In the genomic region with DNA sequence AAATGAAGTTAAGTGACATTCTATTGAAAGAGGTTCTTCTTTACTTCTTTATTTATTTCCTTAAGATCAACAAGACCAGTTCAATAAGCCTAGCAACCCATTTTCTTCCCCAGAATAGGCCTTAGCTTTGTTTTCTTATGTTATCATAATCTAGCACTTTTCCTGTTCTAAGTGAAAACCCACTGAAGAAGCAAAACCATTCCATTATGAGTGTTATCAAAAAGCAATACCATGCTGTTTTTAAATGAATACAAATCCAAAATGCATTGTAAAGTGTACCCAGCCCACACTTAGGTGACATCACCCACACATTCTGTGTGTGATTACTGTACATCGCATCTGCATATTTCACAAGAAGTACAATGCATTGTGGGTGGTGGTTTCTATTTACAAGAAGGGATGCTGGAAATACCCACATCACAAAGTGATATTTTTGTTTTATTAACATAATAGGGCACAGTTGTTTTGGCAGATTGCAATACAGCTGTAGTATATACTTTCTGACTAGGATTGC, we compare ENCODE assay signal across 15 cellular contexts.
A peak's percentile ranks its signal among the peaks of the same experiment; 100 is the strongest.
DNase-seq lines count a peak whose midpoint lies in the region; ATAC-seq, FAIRE-seq and TF ChIP-seq lines count a peak whose summit lies in the region.
"Had no signal": no experiment of that assay in that cellular context is flagged by ENCODE, and none has a peak within 500 bp of the region (broad histone marks: within the 10 kb centered on the region; RNA-seq: fewer than 3 reads in every experiment).

No MANE protein-coding gene starts in this region.

- CTCF ChIA-PET in GM12878 (lab: Yijun Ruan, JAX) = interaction anchor here (0.8 to 5.2 kb wide), 16 partner anchors 11 to 1816 kb away, joined by 3 to 89 read pairs (median 5); no protein-coding TSS in a partner anchor

- TF ChIP-seq RAD21 in GM12878 (IDR thresholded peaks at IDR 0.05; ENCODE audit: insufficient read depth, low read depth, low read length) = no peak

- H3K9me2 ChIP-seq in Karpas-422 (replicated peaks; ENCODE audit: insufficient read depth, low read length) = no peaks in the 10 kb centered on the region

- WGBS in GM12878 (ENCODE audit: insufficient coverage, insufficient replicate concordance, low lambda C conversion rate, missing lambda C conversion rate) = 0% methylated on average over 1 of the region's 1 CpG

- RAD21 ChIA-PET in GM12878 (lab: Charles Lee; ENCODE audit: unreplicated experiment) = interaction anchor here (0.6 to 4.7 kb wide), 10 partner anchors 9 to 1816 kb away, joined by 3 to 91 read pairs (median 4); no protein-coding TSS in a partner anchor

- peak; percentile 1 to 16 for DNase-seq in activated T-cell treated with anti-CD3 and anti-CD28 coated beads, Interleukin-2, amount 50 U/mL, for 72 hours
- no peak for DNase-seq in activated T-cell treated with anti-CD3 and anti-CD28 coated beads, Interleukin-2, amount 50 U/mL, for 1 hour
- DNase-seq in GM12878 (ENCODE audit: low read depth, low spot score) (no peak), NCI-H2196 (lab: John Stamatoyannopoulos, UW; ENCODE audit: unreplicated experiment) (no peak), Peyer's patch (no peak), Karpas-422 (no peak)
- no peak for DNase-seq in stimulated activated naive B cell treated with anti-CD40 and anti-IgM and Interleukin-4, amounts not matched to agents 10 μg/mL and 1 μg/mL and 100 μg/mL, for 72 hours
- DNase-seq: activated CD4-positive, CD25-positive, alpha-beta regulatory T cell; activated gamma-delta T cell treated with Interleukin-2 at 50 U/mL for 16 hours; immature natural killer cell; NCI-H187 treated with DMSO at 0.1 percent for 48 hours; stimulated activated naive CD4-positive, alpha-beta T cell had no signal

- peaks cover 13% of the 10 kb centered on the region for H3K4me1 Mint-ChIP-seq in activated T-cell treated with anti-CD3 and anti-CD28 coated beads, Interleukin-2, amount 50 U/mL, for 72 hours (ENCODE audit: low read depth)
- H3K4me1 Mint-ChIP-seq in stimulated activated naive B cell treated with anti-CD40 and anti-IgM and Interleukin-4, amounts not matched to agents 10 μg/mL and 1 μg/mL and 100 μg/mL, for 72 hours = peaks cover 0 to 2% of the 10 kb centered on the region in 2 donors
- H3K4me1 Mint-ChIP-seq: immature natural killer cell had no signal

- no peaks in the 10 kb centered on the region for H3K9me3 Mint-ChIP-seq in activated T-cell treated with anti-CD3 and anti-CD28 coated beads, Interleukin-2, amount 50 U/mL, for 72 hours
- no peaks in the 10 kb centered on the region for H3K9me3 Mint-ChIP-seq in stimulated activated naive B cell treated with anti-CD40 and anti-IgM and Interleukin-4, amounts not matched to agents 10 μg/mL and 1 μg/mL and 100 μg/mL, for 72 hours
- H3K9me3 Mint-ChIP-seq: immature natural killer cell had no signal

- H3K27ac Mint-ChIP-seq in activated T-cell treated with anti-CD3 and anti-CD28 coated beads, Interleukin-2, amount 50 U/mL, for 72 hours = peak overlapping the region; percentile 74
- no peak overlapping the region for H3K27ac Mint-ChIP-seq in stimulated activated naive B cell treated with anti-CD40 and anti-IgM and Interleukin-4, amounts not matched to agents 10 μg/mL and 1 μg/mL and 100 μg/mL, for 72 hours
- H3K27ac Mint-ChIP-seq: immature natural killer cell, progenitor cell of endocrine pancreas had no signal

- no peak overlapping the region for H2AFZ ChIP-seq in GM12878 (ENCODE audit: control insufficient read depth, low read depth, low read length)
- H2AFZ ChIP-seq in Karpas-422 (ENCODE audit: low read length) = no peak overlapping the region

- intact Hi-C loops in GM12878 (cut with micrococcal nuclease; ENCODE audit: unreplicated experiment) = loop anchor here (1.0 to 10.0 kb wide), 6 partner anchors 259 to 1817 kb away; a partner anchor contains a TSS

- H3K36me3 Mint-ChIP-seq in activated T-cell treated with anti-CD3 and anti-CD28 coated beads, Interleukin-2, amount 50 U/mL, for 72 hours (ENCODE audit: insufficient read depth in 2 of 2) = no peaks in the 10 kb centered on the region
- H3K36me3 Mint-ChIP-seq in stimulated activated naive B cell treated with anti-CD40 and anti-IgM and Interleukin-4, amounts not matched to agents 10 μg/mL and 1 μg/mL and 100 μg/mL, for 72 hours = no peaks in the 10 kb centered on the region
- H3K36me3 Mint-ChIP-seq: immature natural killer cell had no signal

- no peaks in the 10 kb centered on the region for H3K27me3 ChIP-seq in GM12878 (replicated peaks in 1 of 2; ENCODE audit: control insufficient read depth in 2 of 2, insufficient read depth in 2 of 2, low read length in 1 of 2)
- H3K27me3 ChIP-seq in Peyer's patch = no peaks in the 10 kb centered on the region
- H3K27me3 ChIP-seq in Karpas-422 (ENCODE audit: low read length) = no peaks in the 10 kb centered on the region
- H3K27me3 ChIP-seq: SJCRH30 had no signal

- peak; percentile 86 to 96 for ATAC-seq in activated T-cell treated with anti-CD3 and anti-CD28 coated beads, Interleukin-2, amount 50 U/mL, for 72 hours (replicated peaks in 1 of 2)
- ATAC-seq in HG03439 (IDR thresholded peaks at IDR 0.05; ENCODE audit: unreplicated experiment) (peak; percentile 72), GM12878 (peak; percentile 78)
- ATAC-seq in stimulated activated naive B cell treated with anti-CD40 and anti-IgM and Interleukin-4, amounts not matched to agents 10 μg/mL and 1 μg/mL and 100 μg/mL, for 72 hours (replicated peaks) = peak; percentile 60 to 63

- SMC1A ChIA-PET in GM12878 (lab: Charles Lee; ENCODE audit: uncharacterized antibody, unreplicated experiment) = interaction anchor here (0.8 to 5.6 kb wide), 9 partner anchors 22 to 1815 kb away, joined by 3 to 69 read pairs (median 4); no protein-coding TSS in a partner anchor

- H3K27me3 Mint-ChIP-seq in activated T-cell treated with anti-CD3 and anti-CD28 coated beads, Interleukin-2, amount 50 U/mL, for 72 hours (ENCODE audit: low read depth) = no peaks in the 10 kb centered on the region
- H3K27me3 Mint-ChIP-seq in stimulated activated naive B cell treated with anti-CD40 and anti-IgM and Interleukin-4, amounts not matched to agents 10 μg/mL and 1 μg/mL and 100 μg/mL, for 72 hours = no peaks in the 10 kb centered on the region
- H3K27me3 Mint-ChIP-seq: progenitor cell of endocrine pancreas had no signal

- H3K9me3 ChIP-seq in GM12878 (replicated peaks; ENCODE audit: control insufficient read depth, insufficient read depth, low read length) (no peaks in the 10 kb centered on the region), Peyer's patch (no peaks in the 10 kb centered on the region), Karpas-422 (ENCODE audit: low read length) (no peaks in the 10 kb centered on the region)
- H3K9me3 ChIP-seq: SJCRH30 had no signal

- POLR2A ChIA-PET in GM12878 (lab: Charles Lee) = interaction anchor here (0.6 to 1.4 kb wide), 3 partner anchors 160 to 1211 kb away, joined by 3 to 4 read pairs (median 3); no protein-coding TSS in a partner anchor

- FAIRE-seq in GM12878 (lab: Jason Lieb, UNC) = no peak

- no peaks in the 10 kb centered on the region for H4K20me1 ChIP-seq in GM12878 (ENCODE audit: control insufficient read depth, insufficient read depth)
- no peaks in the 10 kb centered on the region for H4K20me1 ChIP-seq in Karpas-422 (ENCODE audit: insufficient read depth, low read depth, low read length)

- H3K4me2 ChIP-seq in GM12878 (ENCODE audit: control insufficient read depth, insufficient read depth) = no peak overlapping the region
- no peak overlapping the region for H3K4me2 ChIP-seq in Karpas-422 (ENCODE audit: low read depth, low read length, poor library complexity, severe bottlenecking)

- H3K4me3 ChIP-seq in GM12878 (no peak overlapping the region), Peyer's patch (no peak overlapping the region), Karpas-422 (ENCODE audit: low read length) (no peak overlapping the region)
- H3K4me3 ChIP-seq: SJCRH30 had no signal

- H3K4me3 Mint-ChIP-seq in activated T-cell treated with anti-CD3 and anti-CD28 coated beads, Interleukin-2, amount 50 U/mL, for 72 hours = peak overlapping the region in 1 of 2 donors; percentile 76
- no peak overlapping the region for H3K4me3 Mint-ChIP-seq in stimulated activated naive B cell treated with anti-CD40 and anti-IgM and Interleukin-4, amounts not matched to agents 10 μg/mL and 1 μg/mL and 100 μg/mL, for 72 hours
- H3K4me3 Mint-ChIP-seq: immature natural killer cell had no signal

- TF ChIP-seq POLR2A in GM12878 (IDR thresholded peaks at IDR 0.05; ENCODE audit: low read depth, low read length) (no peak), Peyer's patch (IDR thresholded peaks at IDR 0.05) (no peak)

- H3K27ac ChIP-seq in GM12878 (ENCODE audit: control insufficient read depth, insufficient read depth) = no peak overlapping the region
- H3K27ac ChIP-seq in Peyer's patch = no peak overlapping the region
- no peak overlapping the region for H3K27ac ChIP-seq in Karpas-422 (ENCODE audit: low read length)
- H3K27ac ChIP-seq: SJCRH30 had no signal

- H3K79me2 ChIP-seq in GM12878 (ENCODE audit: control insufficient read depth, insufficient read depth, low read length) = no peaks in the 10 kb centered on the region
- no peaks in the 10 kb centered on the region for H3K79me2 ChIP-seq in Karpas-422 (ENCODE audit: low read length)

- in situ Hi-C loops in GM12878 (cut with MboI) = loop anchor here (10.0 to 25.0 kb wide), 2 partner anchors 1209 to 1817 kb away; no protein-coding TSS in a partner anchor

- no peak for TF ChIP-seq EP300 in GM12878 (IDR thresholded peaks at IDR 0.05; ENCODE audit: borderline replicate concordance in 1 of 2, control insufficient read depth in 1 of 2, low read depth in 2 of 2, low read length in 2 of 2)

- H3K4me1 ChIP-seq in GM12878 (ENCODE audit: control insufficient read depth, insufficient read depth, low read length) (no peaks in the 10 kb centered on the region), Peyer's patch (no peaks in the 10 kb centered on the region), Karpas-422 (ENCODE audit: low read length) (no peaks in the 10 kb centered on the region)
- H3K4me1 ChIP-seq: SJCRH30 had no signal

- no peak for TF ChIP-seq CTCF in GM12878 (IDR thresholded peaks at IDR 0.05 in 2 of 3, conservative IDR thresholded peaks at IDR 0.05 in 1 of 3; ENCODE audit: control insufficient read depth in 2 of 3, extremely low read depth in 1 of 3, insufficient read depth in 1 of 3, low read depth in 3 of 3, low read length in 3 of 3)
- TF ChIP-seq CTCF in Peyer's patch (IDR thresholded peaks at IDR 0.05) = no peak

- H3K9ac ChIP-seq in GM12878 (ENCODE audit: control insufficient read depth, insufficient read depth, low read length) (no peak overlapping the region), Karpas-422 (ENCODE audit: low read length) (no peak overlapping the region)

- H3K36me3 ChIP-seq in GM12878 (ENCODE audit: control insufficient read depth in 2 of 2, insufficient read depth in 2 of 2, low read length in 1 of 2) (no peaks in the 10 kb centered on the region), Peyer's patch (no peaks in the 10 kb centered on the region), Karpas-422 (ENCODE audit: insufficient read depth, low read length) (no peaks in the 10 kb centered on the region)
- H3K36me3 ChIP-seq: SJCRH30 had no signal

- no TSS peak for BruUV-seq in GM12878 (replicated peaks; lab: Mats Ljungman, UMichigan)

TF ChIP-seq in GM12878, 131 proteins besides CTCF, POLR2A, EP300 and RAD21 (continues in another document):
- TF ChIP-seq POU2F2 (IDR thresholded peaks at IDR 0.05; ENCODE audit: borderline replicate concordance, low read depth, low read length) (peak; percentile 43; the same call in 1 of the 3 replicates), ATF7 (IDR thresholded peaks at IDR 0.05; ENCODE audit: low read depth) (peak; percentile 58), STAT3 (IDR thresholded peaks at IDR 0.05; ENCODE audit: low read depth, low read length) (no peak)

Comparison
In these comparisons a context has a peak if more than half of its experiments do, and no peak if none do; other contexts are left out.
1. DNase-seq: peak in activated T-cell treated with anti-CD3 and anti-CD28 coated beads, Interleukin-2, amount 50 U/mL, for 72 hours (2 of 2); none in activated T-cell treated with anti-CD3 and anti-CD28 coated beads, Interleukin-2, amount 50 U/mL, for 1 hour (single experiment), GM12878 (single experiment), stimulated activated naive B cell treated with anti-CD40 and anti-IgM and Interleukin-4, amounts not matched to agents 10 μg/mL and 1 μg/mL and 100 μg/mL, for 72 hours (single experiment), NCI-H2196 (single experiment), Peyer's patch (0 of 3) and Karpas-422 (single experiment).
2. Peak in every context shown above with its lines, with median percentiles within 50 percentile points of each other: ATAC-seq.